In the genomic region with DNA sequence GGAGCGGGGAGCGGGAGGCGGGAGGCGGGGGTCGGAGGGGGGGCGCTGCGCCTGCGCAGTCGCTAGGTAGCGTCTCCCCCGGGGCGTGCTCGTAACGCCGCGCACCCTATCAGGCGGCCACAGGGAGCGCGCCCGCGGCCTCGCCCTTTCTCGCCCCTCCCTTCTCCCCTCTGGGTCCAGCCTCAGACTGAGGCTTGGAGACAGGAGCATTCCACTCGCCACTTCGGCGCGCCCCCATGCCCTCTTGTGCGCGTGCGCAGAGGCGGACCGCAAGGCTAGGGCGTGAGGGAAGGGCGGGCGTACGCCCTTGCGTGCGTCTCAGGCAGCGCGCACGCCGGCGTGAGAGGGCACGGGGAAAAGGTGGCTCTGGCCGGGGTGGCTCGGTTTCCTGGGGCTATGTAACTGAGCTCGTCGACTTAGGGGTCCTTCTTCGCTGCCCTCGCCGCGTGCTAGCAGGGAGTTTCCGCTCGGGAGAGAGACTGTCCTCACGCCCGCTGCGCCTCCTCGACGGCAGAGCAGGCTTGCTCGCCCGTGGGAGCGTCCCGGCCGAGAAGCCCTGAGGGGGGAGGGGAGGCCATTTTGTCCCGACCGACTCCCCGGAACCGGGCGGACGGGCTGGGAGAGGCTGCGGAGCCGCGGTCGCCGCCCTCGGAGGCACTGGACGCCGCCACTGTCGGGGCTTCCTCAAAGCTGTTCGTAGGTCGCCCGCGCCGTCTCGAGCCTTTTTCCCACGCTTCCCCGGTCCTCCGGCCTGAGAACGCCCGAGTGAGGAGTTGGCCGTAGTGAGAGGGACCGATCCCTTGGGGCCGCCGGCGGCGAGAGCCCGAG, we compare ENCODE assay signal across 1 cellular context.
A peak's percentile ranks its signal among the peaks of the same experiment; 100 is the strongest.
TF ChIP-seq lines count a peak whose summit lies in the region.

A gene (plus strand): TSS at position 316 of the 828 bp plus-strand sequence. CDS start 525 bp downstream, outside the sequence.

TF ChIP-seq in WTC11, 78 proteins besides CTCF, POLR2A, EP300 and RAD21 (continued from another document and continues in another):
- TF ChIP-seq RELA (CRISPR knock-in tag; IDR thresholded peaks at IDR 0.05; ENCODE audit: borderline replicate concordance) (no peak), GTF2I (CRISPR knock-in tag; conservative IDR thresholded peaks at IDR 0.05) (no peak), FOXK1 (CRISPR knock-in tag; IDR thresholded peaks at IDR 0.05) (no peak; the same call in 1 of the 2 replicates), JAZF1 (CRISPR knock-in tag; IDR thresholded peaks at IDR 0.05) (no peak), RORB (CRISPR knock-in tag; IDR thresholded peaks at IDR 0.05) (no peak), IRF2 (CRISPR knock-in tag; IDR thresholded peaks at IDR 0.05; ENCODE audit: borderline replicate concordance, low read depth) (no peak), NR1H2 (CRISPR knock-in tag; IDR thresholded peaks at IDR 0.05) (no peak), ELF4 (CRISPR knock-in tag; IDR thresholded peaks at IDR 0.05; ENCODE audit: low read depth) (no peak), ETV6 (CRISPR knock-in tag; IDR thresholded peaks at IDR 0.05) (peak; percentile 91), FOXJ3 (CRISPR knock-in tag; IDR thresholded peaks at IDR 0.05; ENCODE audit: borderline replicate concordance) (no peak), TEAD1 (CRISPR knock-in tag; IDR thresholded peaks at IDR 0.05) (peak; percentile 84), NFATC4 (CRISPR knock-in tag; IDR thresholded peaks at IDR 0.05) (no peak), ZNF121 (CRISPR knock-in tag; IDR thresholded peaks at IDR 0.05) (no peak), SMAD3 (CRISPR knock-in tag; IDR thresholded peaks at IDR 0.05; ENCODE audit: borderline replicate concordance) (peak; percentile 16; the same call in 1 of the 2 replicates), ZNF423 (CRISPR knock-in tag; IDR thresholded peaks at IDR 0.05) (0 out of 2 replicates have a peak, but pooled peaks have one; percentile 47), NFYB (CRISPR knock-in tag; conservative IDR thresholded peaks at IDR 0.05; ENCODE audit: low read depth) (no peak), SP1 (CRISPR knock-in tag; conservative IDR thresholded peaks at IDR 0.05) (peak; percentile 85), SOX15 (CRISPR knock-in tag; IDR thresholded peaks at IDR 0.05) (no peak), TP53 (CRISPR knock-in tag; IDR thresholded peaks at IDR 0.05) (peak; percentile 84), CBFB (CRISPR knock-in tag; IDR thresholded peaks at IDR 0.05; ENCODE audit: low read depth) (0 out of 2 replicates have a peak, but pooled peaks have one; percentile 85), GRHL2 (CRISPR knock-in tag; IDR thresholded peaks at IDR 0.05; ENCODE audit: insufficient replicate concordance, severe bottlenecking) (no peak), JUN (CRISPR knock-in tag; IDR thresholded peaks at IDR 0.05) (peak; percentile 60; the same call in 1 of the 2 replicates), HMGA2 (CRISPR knock-in tag; IDR thresholded peaks at IDR 0.05) (no peak), ESRRA (CRISPR knock-in tag; IDR thresholded peaks at IDR 0.05; ENCODE audit: borderline replicate concordance) (no peak), PRRX2 (CRISPR knock-in tag; IDR thresholded peaks at IDR 0.05) (no peak), ZBTB21 (CRISPR knock-in tag; IDR thresholded peaks at IDR 0.05; ENCODE audit: borderline replicate concordance) (peak; percentile 87; the same call in 1 of the 2 replicates), ZNF138 (CRISPR knock-in tag; conservative IDR thresholded peaks at IDR 0.05) (0 out of 2 replicates have a peak, but pooled peaks have one; percentile 64), ZNF396 (CRISPR knock-in tag; IDR thresholded peaks at IDR 0.05; ENCODE audit: borderline replicate concordance) (no peak), ZNF219 (CRISPR knock-in tag; IDR thresholded peaks at IDR 0.05; ENCODE audit: borderline replicate concordance) (no peak), EMX1 (CRISPR knock-in tag; IDR thresholded peaks at IDR 0.05) (no peak), NR3C1 (CRISPR knock-in tag; conservative IDR thresholded peaks at IDR 0.05; ENCODE audit: low read depth) (0 out of 2 replicates have a peak, but pooled peaks have one; percentile 80), MXD4 (CRISPR knock-in tag; IDR thresholded peaks at IDR 0.05; ENCODE audit: borderline replicate concordance) (no peak)
- TF ChIP-seq, protein P1, sequence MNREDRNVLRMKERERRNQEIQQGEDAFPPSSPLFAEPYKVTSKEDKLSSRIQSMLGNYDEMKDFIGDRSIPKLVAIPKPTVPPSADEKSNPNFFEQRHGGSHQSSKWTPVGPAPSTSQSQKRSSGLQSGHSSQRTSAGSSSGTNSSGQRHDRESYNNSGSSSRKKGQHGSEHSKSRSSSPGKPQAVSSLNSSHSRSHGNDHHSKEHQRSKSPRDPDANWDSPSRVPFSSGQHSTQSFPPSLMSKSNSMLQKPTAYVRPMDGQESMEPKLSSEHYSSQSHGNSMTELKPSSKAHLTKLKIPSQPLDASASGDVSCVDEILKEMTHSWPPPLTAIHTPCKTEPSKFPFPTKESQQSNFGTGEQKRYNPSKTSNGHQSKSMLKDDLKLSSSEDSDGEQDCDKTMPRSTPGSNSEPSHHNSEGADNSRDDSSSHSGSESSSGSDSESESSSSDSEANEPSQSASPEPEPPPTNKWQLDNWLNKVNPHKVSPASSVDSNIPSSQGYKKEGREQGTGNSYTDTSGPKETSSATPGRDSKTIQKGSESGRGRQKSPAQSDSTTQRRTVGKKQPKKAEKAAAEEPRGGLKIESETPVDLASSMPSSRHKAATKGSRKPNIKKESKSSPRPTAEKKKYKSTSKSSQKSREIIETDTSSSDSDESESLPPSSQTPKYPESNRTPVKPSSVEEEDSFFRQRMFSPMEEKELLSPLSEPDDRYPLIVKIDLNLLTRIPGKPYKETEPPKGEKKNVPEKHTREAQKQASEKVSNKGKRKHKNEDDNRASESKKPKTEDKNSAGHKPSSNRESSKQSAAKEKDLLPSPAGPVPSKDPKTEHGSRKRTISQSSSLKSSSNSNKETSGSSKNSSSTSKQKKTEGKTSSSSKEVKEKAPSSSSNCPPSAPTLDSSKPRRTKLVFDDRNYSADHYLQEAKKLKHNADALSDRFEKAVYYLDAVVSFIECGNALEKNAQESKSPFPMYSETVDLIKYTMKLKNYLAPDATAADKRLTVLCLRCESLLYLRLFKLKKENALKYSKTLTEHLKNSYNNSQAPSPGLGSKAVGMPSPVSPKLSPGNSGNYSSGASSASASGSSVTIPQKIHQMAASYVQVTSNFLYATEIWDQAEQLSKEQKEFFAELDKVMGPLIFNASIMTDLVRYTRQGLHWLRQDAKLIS (CRISPR knock-in tag; IDR thresholded peaks at IDR 0.05; ENCODE audit: borderline replicate concordance) = peak; percentile 87; the same call in 1 of the 2 replicates
- TF ChIP-seq, protein P2, sequence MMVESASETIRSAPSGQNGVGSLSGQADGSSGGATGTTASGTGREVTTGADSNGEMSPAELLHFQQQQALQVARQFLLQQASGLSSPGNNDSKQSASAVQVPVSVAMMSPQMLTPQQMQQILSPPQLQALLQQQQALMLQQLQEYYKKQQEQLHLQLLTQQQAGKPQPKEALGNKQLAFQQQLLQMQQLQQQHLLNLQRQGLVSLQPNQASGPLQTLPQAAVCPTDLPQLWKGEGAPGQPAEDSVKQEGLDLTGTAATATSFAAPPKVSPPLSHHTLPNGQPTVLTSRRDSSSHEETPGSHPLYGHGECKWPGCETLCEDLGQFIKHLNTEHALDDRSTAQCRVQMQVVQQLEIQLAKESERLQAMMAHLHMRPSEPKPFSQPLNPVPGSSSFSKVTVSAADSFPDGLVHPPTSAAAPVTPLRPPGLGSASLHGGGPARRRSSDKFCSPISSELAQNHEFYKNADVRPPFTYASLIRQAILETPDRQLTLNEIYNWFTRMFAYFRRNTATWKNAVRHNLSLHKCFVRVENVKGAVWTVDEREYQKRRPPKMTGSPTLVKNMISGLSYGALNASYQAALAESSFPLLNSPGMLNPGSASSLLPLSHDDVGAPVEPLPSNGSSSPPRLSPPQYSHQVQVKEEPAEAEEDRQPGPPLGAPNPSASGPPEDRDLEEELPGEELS (CRISPR knock-in tag; IDR thresholded peaks at IDR 0.05) = no peak
- TF ChIP-seq, protein P3, sequence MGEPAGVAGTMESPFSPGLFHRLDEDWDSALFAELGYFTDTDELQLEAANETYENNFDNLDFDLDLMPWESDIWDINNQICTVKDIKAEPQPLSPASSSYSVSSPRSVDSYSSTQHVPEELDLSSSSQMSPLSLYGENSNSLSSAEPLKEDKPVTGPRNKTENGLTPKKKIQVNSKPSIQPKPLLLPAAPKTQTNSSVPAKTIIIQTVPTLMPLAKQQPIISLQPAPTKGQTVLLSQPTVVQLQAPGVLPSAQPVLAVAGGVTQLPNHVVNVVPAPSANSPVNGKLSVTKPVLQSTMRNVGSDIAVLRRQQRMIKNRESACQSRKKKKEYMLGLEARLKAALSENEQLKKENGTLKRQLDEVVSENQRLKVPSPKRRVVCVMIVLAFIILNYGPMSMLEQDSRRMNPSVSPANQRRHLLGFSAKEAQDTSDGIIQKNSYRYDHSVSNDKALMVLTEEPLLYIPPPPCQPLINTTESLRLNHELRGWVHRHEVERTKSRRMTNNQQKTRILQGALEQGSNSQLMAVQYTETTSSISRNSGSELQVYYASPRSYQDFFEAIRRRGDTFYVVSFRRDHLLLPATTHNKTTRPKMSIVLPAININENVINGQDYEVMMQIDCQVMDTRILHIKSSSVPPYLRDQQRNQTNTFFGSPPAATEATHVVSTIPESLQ (CRISPR knock-in tag; IDR thresholded peaks at IDR 0.05) = no peak
- TF ChIP-seq, protein P4, sequence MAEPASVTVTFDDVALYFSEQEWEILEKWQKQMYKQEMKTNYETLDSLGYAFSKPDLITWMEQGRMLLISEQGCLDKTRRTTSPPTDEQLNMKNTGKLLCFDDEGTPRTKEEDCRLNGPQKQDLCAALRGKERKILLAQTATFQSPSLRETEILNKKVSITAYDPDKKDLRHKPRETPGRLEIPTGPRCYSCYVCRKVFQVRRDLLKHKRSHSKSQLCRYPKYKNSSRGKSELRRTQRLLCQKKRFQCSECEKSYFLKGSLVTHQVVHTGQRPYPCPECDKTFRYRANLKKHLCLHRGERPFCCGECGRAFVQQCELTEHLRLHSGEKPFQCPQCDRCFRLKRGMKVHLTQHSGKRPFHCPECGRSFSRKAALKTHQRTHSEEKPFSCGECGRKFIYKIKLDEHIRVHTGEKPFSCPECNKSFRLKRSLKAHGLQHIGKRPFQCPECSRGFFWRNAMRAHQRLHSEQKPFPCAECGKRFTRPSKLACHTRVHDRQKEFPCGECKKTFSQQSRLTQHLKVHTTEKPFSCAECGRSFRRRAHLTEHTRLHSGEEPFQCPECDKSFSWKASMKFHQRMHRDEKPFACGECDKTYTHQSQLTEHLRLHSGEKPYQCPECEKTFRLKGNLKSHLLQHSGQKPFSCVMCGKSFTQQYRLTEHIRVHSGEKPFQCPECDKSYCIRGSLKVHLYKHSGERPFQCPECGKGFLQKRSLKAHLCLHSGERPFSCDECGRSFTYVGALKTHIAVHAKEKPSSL (CRISPR knock-in tag; conservative IDR thresholded peaks at IDR 0.05) = no peak
- TF ChIP-seq, protein P5, sequence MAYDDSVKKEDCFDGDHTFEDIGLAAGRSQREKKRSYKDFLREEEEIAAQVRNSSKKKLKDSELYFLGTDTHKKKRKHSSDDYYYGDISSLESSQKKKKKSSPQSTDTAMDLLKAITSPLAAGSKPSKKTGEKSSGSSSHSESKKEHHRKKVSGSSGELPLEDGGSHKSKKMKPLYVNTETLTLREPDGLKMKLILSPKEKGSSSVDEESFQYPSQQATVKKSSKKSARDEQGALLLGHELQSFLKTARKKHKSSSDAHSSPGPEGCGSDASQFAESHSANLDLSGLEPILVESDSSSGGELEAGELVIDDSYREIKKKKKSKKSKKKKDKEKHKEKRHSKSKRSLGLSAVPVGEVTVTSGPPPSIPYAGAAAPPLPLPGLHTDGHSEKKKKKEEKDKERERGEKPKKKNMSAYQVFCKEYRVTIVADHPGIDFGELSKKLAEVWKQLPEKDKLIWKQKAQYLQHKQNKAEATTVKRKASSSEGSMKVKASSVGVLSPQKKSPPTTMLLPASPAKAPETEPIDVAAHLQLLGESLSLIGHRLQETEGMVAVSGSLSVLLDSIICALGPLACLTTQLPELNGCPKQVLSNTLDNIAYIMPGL (CRISPR knock-in tag; IDR thresholded peaks at IDR 0.05) = peak; percentile 86
- TF ChIP-seq, protein P6, sequence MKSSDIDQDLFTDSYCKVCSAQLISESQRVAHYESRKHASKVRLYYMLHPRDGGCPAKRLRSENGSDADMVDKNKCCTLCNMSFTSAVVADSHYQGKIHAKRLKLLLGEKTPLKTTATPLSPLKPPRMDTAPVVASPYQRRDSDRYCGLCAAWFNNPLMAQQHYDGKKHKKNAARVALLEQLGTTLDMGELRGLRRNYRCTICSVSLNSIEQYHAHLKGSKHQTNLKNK (CRISPR knock-in tag; IDR thresholded peaks at IDR 0.05) = no peak
- TF ChIP-seq, protein P7, sequence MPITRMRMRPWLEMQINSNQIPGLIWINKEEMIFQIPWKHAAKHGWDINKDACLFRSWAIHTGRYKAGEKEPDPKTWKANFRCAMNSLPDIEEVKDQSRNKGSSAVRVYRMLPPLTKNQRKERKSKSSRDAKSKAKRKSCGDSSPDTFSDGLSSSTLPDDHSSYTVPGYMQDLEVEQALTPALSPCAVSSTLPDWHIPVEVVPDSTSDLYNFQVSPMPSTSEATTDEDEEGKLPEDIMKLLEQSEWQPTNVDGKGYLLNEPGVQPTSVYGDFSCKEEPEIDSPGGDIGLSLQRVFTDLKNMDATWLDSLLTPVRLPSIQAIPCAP (CRISPR knock-in tag; IDR thresholded peaks at IDR 0.05) = no peak
- TF ChIP-seq, protein P8, sequence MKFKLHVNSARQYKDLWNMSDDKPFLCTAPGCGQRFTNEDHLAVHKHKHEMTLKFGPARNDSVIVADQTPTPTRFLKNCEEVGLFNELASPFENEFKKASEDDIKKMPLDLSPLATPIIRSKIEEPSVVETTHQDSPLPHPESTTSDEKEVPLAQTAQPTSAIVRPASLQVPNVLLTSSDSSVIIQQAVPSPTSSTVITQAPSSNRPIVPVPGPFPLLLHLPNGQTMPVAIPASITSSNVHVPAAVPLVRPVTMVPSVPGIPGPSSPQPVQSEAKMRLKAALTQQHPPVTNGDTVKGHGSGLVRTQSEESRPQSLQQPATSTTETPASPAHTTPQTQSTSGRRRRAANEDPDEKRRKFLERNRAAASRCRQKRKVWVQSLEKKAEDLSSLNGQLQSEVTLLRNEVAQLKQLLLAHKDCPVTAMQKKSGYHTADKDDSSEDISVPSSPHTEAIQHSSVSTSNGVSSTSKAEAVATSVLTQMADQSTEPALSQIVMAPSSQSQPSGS (CRISPR knock-in tag; IDR thresholded peaks at IDR 0.05; ENCODE audit: borderline replicate concordance, low read depth) = no peak
- TF ChIP-seq, protein P9, sequence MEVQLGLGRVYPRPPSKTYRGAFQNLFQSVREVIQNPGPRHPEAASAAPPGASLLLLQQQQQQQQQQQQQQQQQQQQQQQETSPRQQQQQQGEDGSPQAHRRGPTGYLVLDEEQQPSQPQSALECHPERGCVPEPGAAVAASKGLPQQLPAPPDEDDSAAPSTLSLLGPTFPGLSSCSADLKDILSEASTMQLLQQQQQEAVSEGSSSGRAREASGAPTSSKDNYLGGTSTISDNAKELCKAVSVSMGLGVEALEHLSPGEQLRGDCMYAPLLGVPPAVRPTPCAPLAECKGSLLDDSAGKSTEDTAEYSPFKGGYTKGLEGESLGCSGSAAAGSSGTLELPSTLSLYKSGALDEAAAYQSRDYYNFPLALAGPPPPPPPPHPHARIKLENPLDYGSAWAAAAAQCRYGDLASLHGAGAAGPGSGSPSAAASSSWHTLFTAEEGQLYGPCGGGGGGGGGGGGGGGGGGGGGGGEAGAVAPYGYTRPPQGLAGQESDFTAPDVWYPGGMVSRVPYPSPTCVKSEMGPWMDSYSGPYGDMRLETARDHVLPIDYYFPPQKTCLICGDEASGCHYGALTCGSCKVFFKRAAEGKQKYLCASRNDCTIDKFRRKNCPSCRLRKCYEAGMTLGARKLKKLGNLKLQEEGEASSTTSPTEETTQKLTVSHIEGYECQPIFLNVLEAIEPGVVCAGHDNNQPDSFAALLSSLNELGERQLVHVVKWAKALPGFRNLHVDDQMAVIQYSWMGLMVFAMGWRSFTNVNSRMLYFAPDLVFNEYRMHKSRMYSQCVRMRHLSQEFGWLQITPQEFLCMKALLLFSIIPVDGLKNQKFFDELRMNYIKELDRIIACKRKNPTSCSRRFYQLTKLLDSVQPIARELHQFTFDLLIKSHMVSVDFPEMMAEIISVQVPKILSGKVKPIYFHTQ (CRISPR knock-in tag; IDR thresholded peaks at IDR 0.05) = no peak
